Comparison of ENCODE assay signal across 42 cellular contexts in genomic region chr6:160269122-160269521, GRCh38. TPM values are rescaled to one million over a fixed set of nuclear protein-coding genes. Genes with fewer than 3 reads are reported as not detected.
"Had no signal": no experiment of that assay in that cellular context is flagged by ENCODE, and none has a peak within 500 bp of the region (broad histone marks: within the 10 kb centered on the region; RNA-seq: fewer than 3 reads in every experiment).

No MANE protein-coding gene starts in this region.

- H3K36me3 Mint-ChIP-seq: activated naive CD4-positive, alpha-beta T cell treated with anti-CD3 and anti-CD28 coated beads, Interleukin-2, amount 10 ng/mL, durations not matched to agents 7 days and 5 days; activated naive CD4-positive, alpha-beta T cell treated with anti-CD3 and anti-CD28 coated beads, Interleukin-2, amount 50 U/mL, for 24 hours; activated naive CD4-positive, alpha-beta T cell treated with anti-CD3 and anti-CD28 coated beads, Interleukin-2, amount 50 U/mL, for 72 hours; activated naive CD8-positive, alpha-beta T cell; activated naive CD8-positive, alpha-beta T cell treated with anti-CD3 and anti-CD28 coated beads for 36 hours; activated naive CD8-positive, alpha-beta T cell treated with anti-CD3 and anti-CD28 coated beads, Interleukin-2, amount 10 ng/mL, durations not matched to agents 7 days and 5 days; brain had no signal

- DNase-seq: activated effector memory CD4-positive, alpha-beta T cell treated with anti-CD3 and anti-CD28 coated beads, Interleukin-2, amount 50 U/mL, for 16 hours; activated effector memory CD4-positive, alpha-beta T cell treated with Interleukin-2 at 50 U/mL for 16 hours; activated gamma-delta T cell; activated gamma-delta T cell treated with Interleukin-2 at 50 U/mL for 16 hours; activated naive CD4-positive, alpha-beta T cell; activated naive CD4-positive, alpha-beta T cell treated with anti-CD3 and anti-CD28 coated beads for 36 hours; activated naive CD4-positive, alpha-beta T cell treated with anti-CD3 and anti-CD28 coated beads, Interleukin-2, amount 10 ng/mL, durations not matched to agents 7 days and 5 days; activated naive CD4-positive, alpha-beta T cell treated with anti-CD3 and anti-CD28 coated beads, Interleukin-2, amount 50 U/mL, for 16 hours; activated naive CD4-positive, alpha-beta T cell treated with Interleukin-2 at 50 U/mL for 16 hours; activated naive CD8-positive, alpha-beta T cell treated with anti-CD3 and anti-CD28 coated beads for 36 hours; activated naive CD8-positive, alpha-beta T cell treated with anti-CD3 and anti-CD28 coated beads, Interleukin-2, amount 10 ng/mL, durations not matched to agents 7 days and 5 days; activated naive CD8-positive, alpha-beta T cell treated with anti-CD3 and anti-CD28 coated beads, Interleukin-2, amount 50 U/mL, for 24 hours; activated T-cell treated with anti-CD3 and anti-CD28 coated beads for 4 hours; activated T-cell treated with anti-CD3 and anti-CD28 coated beads, Interleukin-2, amount 50 U/mL, for 1 hour; activated T-cell treated with anti-CD3 and anti-CD28 coated beads, Interleukin-2, amount 50 U/mL, for 24 hours; activated T-cell treated with anti-CD3 and anti-CD28 coated beads, Interleukin-2, amount 50 U/mL, for 4 hours; activated T-cell treated with anti-CD3 and anti-CD28 coated beads, Interleukin-2, amount 50 U/mL, for 48 hours; activated T-cell treated with anti-CD3 and anti-CD28 coated beads, Interleukin-2, amount 50 U/mL, for 72 hours; adrenal gland; amniotic stem cell; amygdala; anterior cingulate cortex; aorta; body of pancreas; brain microvascular endothelial cell; caudate nucleus; central memory CD4-positive, alpha-beta T cell; cerebellar nuclear complex had no signal

- H3K27me3 ChIP-seq: adrenal gland, ascending aorta, body of pancreas, brain microvascular endothelial cell, breast epithelium, cardiac muscle cell had no signal

- H3K36me3 ChIP-seq: adrenal gland, ascending aorta, brain microvascular endothelial cell, breast epithelium, cardiac muscle cell had no signal

- H3K4me3 ChIP-seq: adrenal gland, ascending aorta, body of pancreas, breast epithelium, cardiac muscle cell had no signal

- H3K27ac ChIP-seq: adrenal gland, ascending aorta, body of pancreas, brain microvascular endothelial cell, breast epithelium, cardiac muscle cell had no signal

- H3K4me3 Mint-ChIP-seq: activated naive CD4-positive, alpha-beta T cell treated with anti-CD3 and anti-CD28 coated beads for 36 hours; activated naive CD4-positive, alpha-beta T cell treated with anti-CD3 and anti-CD28 coated beads, Interleukin-2, amount 10 ng/mL, durations not matched to agents 7 days and 5 days; activated naive CD4-positive, alpha-beta T cell treated with anti-CD3 and anti-CD28 coated beads, Interleukin-2, amount 50 U/mL, for 24 hours; activated naive CD8-positive, alpha-beta T cell; activated naive CD8-positive, alpha-beta T cell treated with anti-CD3 and anti-CD28 coated beads for 36 hours; activated naive CD8-positive, alpha-beta T cell treated with anti-CD3 and anti-CD28 coated beads, Interleukin-2, amount 10 ng/mL, durations not matched to agents 7 days and 5 days; activated naive CD8-positive, alpha-beta T cell treated with anti-CD3 and anti-CD28 coated beads, Interleukin-2, amount 50 U/mL, for 24 hours; activated T-cell treated with anti-CD3 and anti-CD28 coated beads, Interleukin-2, amount 50 U/mL, for 24 hours; activated T-cell treated with anti-CD3 and anti-CD28 coated beads, Interleukin-2, amount 50 U/mL, for 4 hours; activated T-cell treated with anti-CD3 and anti-CD28 coated beads, Interleukin-2, amount 50 U/mL, for 72 hours; activated T-helper 1 cell treated with anti-CD3 and anti-CD28 coated beads, Interleukin-12 subunit alpha, Interleukin-12 subunit beta, Interleukin-2, Interleukin-4 antibody, amounts not matched to agents 30 ng/mL and 10 ng/mL and 1 ng/mL, durations not matched to agents 14 hours and 24 hours and 36 hours; activated T-helper 17 cell treated with anti-CD3 and anti-CD28 coated beads, Interleukin-2, amount 50 U/mL, for 72 hours; brain; central memory CD8-positive, alpha-beta T cell had no signal

- H3K9me3 ChIP-seq: adrenal gland, ascending aorta, body of pancreas, breast epithelium had no signal

- H3K27me3 Mint-ChIP-seq: activated naive CD4-positive, alpha-beta T cell treated with anti-CD3 and anti-CD28 coated beads, Interleukin-2, amount 50 U/mL, for 24 hours; activated naive CD8-positive, alpha-beta T cell treated with anti-CD3 and anti-CD28 coated beads for 36 hours had no signal

- H3K4me1 Mint-ChIP-seq: activated naive CD4-positive, alpha-beta T cell treated with anti-CD3 and anti-CD28 coated beads, Interleukin-2, amount 10 ng/mL, durations not matched to agents 7 days and 5 days; activated T-helper 17 cell treated with anti-CD3 and anti-CD28 coated beads, Interleukin-2, amount 50 U/mL, for 72 hours; brain had no signal

- FAIRE-seq: astrocyte, bronchial epithelial cell had no signal

- ATAC-seq: activated naive CD4-positive, alpha-beta T cell treated with anti-CD3 and anti-CD28 coated beads, Interleukin-2, amount 50 U/mL, for 72 hours; activated naive CD8-positive, alpha-beta T cell treated with anti-CD3 and anti-CD28 coated beads, Interleukin-2, amount 50 U/mL, for 24 hours; activated T-cell treated with anti-CD3 and anti-CD28 coated beads, Interleukin-2, amount 50 U/mL, for 4 hours; activated T-cell treated with anti-CD3 and anti-CD28 coated beads, Interleukin-2, amount 50 U/mL, for 72 hours; activated T-helper 17 cell treated with anti-CD3 and anti-CD28 coated beads, Interleukin-2, amount 50 U/mL, for 72 hours; body of pancreas had no signal

- H3K9me3 Mint-ChIP-seq: activated naive CD4-positive, alpha-beta T cell treated with anti-CD3 and anti-CD28 coated beads for 36 hours; activated naive CD4-positive, alpha-beta T cell treated with anti-CD3 and anti-CD28 coated beads, Interleukin-2, amount 10 ng/mL, durations not matched to agents 7 days and 5 days; activated naive CD4-positive, alpha-beta T cell treated with anti-CD3 and anti-CD28 coated beads, Interleukin-2, amount 50 U/mL, for 24 hours; activated naive CD4-positive, alpha-beta T cell treated with anti-CD3 and anti-CD28 coated beads, Interleukin-2, amount 50 U/mL, for 72 hours; activated naive CD8-positive, alpha-beta T cell treated with anti-CD3 and anti-CD28 coated beads for 36 hours; activated naive CD8-positive, alpha-beta T cell treated with anti-CD3 and anti-CD28 coated beads, Interleukin-2, amount 10 ng/mL, durations not matched to agents 7 days and 5 days; activated naive CD8-positive, alpha-beta T cell treated with anti-CD3 and anti-CD28 coated beads, Interleukin-2, amount 50 U/mL, for 24 hours; activated T-cell treated with anti-CD3 and anti-CD28 coated beads, Interleukin-2, amount 50 U/mL, for 24 hours; activated T-cell treated with anti-CD3 and anti-CD28 coated beads, Interleukin-2, amount 50 U/mL, for 4 hours; activated T-cell treated with anti-CD3 and anti-CD28 coated beads, Interleukin-2, amount 50 U/mL, for 72 hours; activated T-helper 1 cell treated with anti-CD3 and anti-CD28 coated beads, Interleukin-12 subunit alpha, Interleukin-12 subunit beta, Interleukin-2, Interleukin-4 antibody, amounts not matched to agents 30 ng/mL and 10 ng/mL and 1 ng/mL, durations not matched to agents 14 hours and 24 hours and 36 hours; activated T-helper 17 cell treated with anti-CD3 and anti-CD28 coated beads, Interleukin-2, amount 50 U/mL, for 72 hours; activated T-helper 2 cell treated with anti-CD3 and anti-CD28 coated beads, Interferon-gamma antibody, Interleukin-2, Interleukin-4, amounts not matched to agents 10 μg/mL and 5 μg/mL and 100 μg/mL, durations not matched to agents 14 hours and 24 hours and 36 hours; brain; central memory CD8-positive, alpha-beta T cell had no signal

- H3K27ac Mint-ChIP-seq: activated naive CD4-positive, alpha-beta T cell treated with anti-CD3 and anti-CD28 coated beads for 36 hours; activated naive CD4-positive, alpha-beta T cell treated with anti-CD3 and anti-CD28 coated beads, Interleukin-2, amount 10 ng/mL, durations not matched to agents 7 days and 5 days; activated naive CD4-positive, alpha-beta T cell treated with anti-CD3 and anti-CD28 coated beads, Interleukin-2, amount 50 U/mL, for 24 hours; activated naive CD4-positive, alpha-beta T cell treated with anti-CD3 and anti-CD28 coated beads, Interleukin-2, amount 50 U/mL, for 72 hours; activated naive CD8-positive, alpha-beta T cell; activated naive CD8-positive, alpha-beta T cell treated with anti-CD3 and anti-CD28 coated beads for 36 hours; activated naive CD8-positive, alpha-beta T cell treated with anti-CD3 and anti-CD28 coated beads, Interleukin-2, amount 10 ng/mL, durations not matched to agents 7 days and 5 days; activated naive CD8-positive, alpha-beta T cell treated with anti-CD3 and anti-CD28 coated beads, Interleukin-2, amount 50 U/mL, for 24 hours; activated T-cell treated with anti-CD3 and anti-CD28 coated beads, Interleukin-2, amount 50 U/mL, for 24 hours; activated T-cell treated with anti-CD3 and anti-CD28 coated beads, Interleukin-2, amount 50 U/mL, for 72 hours; activated T-helper 1 cell treated with anti-CD3 and anti-CD28 coated beads, Interleukin-12 subunit alpha, Interleukin-12 subunit beta, Interleukin-2, Interleukin-4 antibody, amounts not matched to agents 30 ng/mL and 10 ng/mL and 1 ng/mL, durations not matched to agents 14 hours and 24 hours and 36 hours; activated T-helper 17 cell treated with anti-CD3 and anti-CD28 coated beads, Interleukin-2, amount 50 U/mL, for 72 hours; activated T-helper 2 cell treated with anti-CD3 and anti-CD28 coated beads, Interferon-gamma antibody, Interleukin-2, Interleukin-4, amounts not matched to agents 10 μg/mL and 5 μg/mL and 100 μg/mL, durations not matched to agents 14 hours and 24 hours and 36 hours; brain had no signal

- H3K4me1 ChIP-seq: adrenal gland, ascending aorta, body of pancreas, breast epithelium had no signal

RNA-seq across cellular contexts. Expression of gene SLC22A2, which starts 10.5 kb away (rescaled TPM):
- total RNA-seq: activated naive CD4-positive, alpha-beta T cell treated with anti-CD3 and anti-CD28 coated beads for 36 hours; activated naive CD4-positive, alpha-beta T cell treated with anti-CD3 and anti-CD28 coated beads, Interleukin-2, amount 50 U/mL, for 72 hours; activated naive CD8-positive, alpha-beta T cell treated with anti-CD3 and anti-CD28 coated beads for 36 hours; activated naive CD8-positive, alpha-beta T cell treated with anti-CD3 and anti-CD28 coated beads, Interleukin-2, amount 10 ng/mL, durations not matched to agents 7 days and 5 days; activated T-cell treated with anti-CD3 and anti-CD28 coated beads, Interleukin-2, amount 50 U/mL, for 4 hours; activated T-cell treated with anti-CD3 and anti-CD28 coated beads, Interleukin-2, amount 50 U/mL, for 72 hours; activated T-helper 1 cell treated with anti-CD3 and anti-CD28 coated beads, Interleukin-12 subunit alpha, Interleukin-12 subunit beta, Interleukin-2, Interleukin-4 antibody, amounts not matched to agents 30 ng/mL and 10 ng/mL and 1 ng/mL, durations not matched to agents 14 hours and 24 hours and 36 hours; activated T-helper 17 cell treated with anti-CD3 and anti-CD28 coated beads, Interleukin-2, amount 50 U/mL, for 72 hours; activated T-helper 2 cell treated with anti-CD3 and anti-CD28 coated beads, Interferon-gamma antibody, Interleukin-2, Interleukin-4, amounts not matched to agents 10 μg/mL and 5 μg/mL and 100 μg/mL, durations not matched to agents 14 hours and 24 hours and 36 hours; adrenal gland; ascending aorta; astrocyte; body of pancreas; breast epithelium; bronchial epithelial cell; cardiac muscle cell; cardiac septum had no signal
- polyA plus RNA-seq: adrenal gland, cardiac muscle cell had no signal
